In genomic region chr19:1676351-1677266, GRCh38 we compare ENCODE assay signal across 14 cellular contexts.
"Had no signal": no experiment of that assay in that cellular context is flagged by ENCODE, and none has a peak within 500 bp of the region (broad histone marks: within the 10 kb centered on the region; RNA-seq: fewer than 3 reads in every experiment).

No MANE protein-coding gene starts in this region.

- ATAC-seq: activated CD8-positive, alpha-beta T cell treated with anti-CD3 and anti-CD28 coated beads for 36 hours; activated naive CD4-positive, alpha-beta T cell treated with anti-CD3 and anti-CD28 coated beads, Interleukin-2, amount 50 U/mL, for 72 hours; activated T-cell treated with anti-CD3 and anti-CD28 coated beads, Interleukin-2, amount 50 U/mL, for 4 hours; esophagus mucosa; natural killer cell treated with Interleukin-12 subunit alpha and Interleukin-12 subunit beta and Interleukin-15 and Interleukin-18, amount 100 ng/mL, for 72 hours; T-helper 17 cell had no signal

- H3K27ac ChIP-seq: sigmoid colon, spleen, suprapubic skin, WERI-Rb-1 had no signal

- H3K36me3 ChIP-seq: sigmoid colon, spleen, suprapubic skin, WERI-Rb-1 had no signal

- FAIRE-seq: colon, endometrium had no signal

- H3K9me3 ChIP-seq: sigmoid colon, spleen, suprapubic skin had no signal

- H3K4me3 ChIP-seq: sigmoid colon, suprapubic skin had no signal

- DNase-seq: activated CD4-positive, alpha-beta T cell treated with anti-CD3 and anti-CD28 coated beads for 4 hours; activated CD8-positive, alpha-beta T cell treated with anti-CD3 and anti-CD28 coated beads for 36 hours; activated effector memory CD4-positive, alpha-beta T cell treated with Interleukin-2 at 50 U/mL for 16 hours; activated T-cell treated with anti-CD3 and anti-CD28 coated beads, Interleukin-2, amount 50 U/mL, for 4 hours; sigmoid colon; spleen; T-helper 17 cell had no signal
